Comparison of ENCODE assay signal across 21 cellular contexts in the genomic region with DNA sequence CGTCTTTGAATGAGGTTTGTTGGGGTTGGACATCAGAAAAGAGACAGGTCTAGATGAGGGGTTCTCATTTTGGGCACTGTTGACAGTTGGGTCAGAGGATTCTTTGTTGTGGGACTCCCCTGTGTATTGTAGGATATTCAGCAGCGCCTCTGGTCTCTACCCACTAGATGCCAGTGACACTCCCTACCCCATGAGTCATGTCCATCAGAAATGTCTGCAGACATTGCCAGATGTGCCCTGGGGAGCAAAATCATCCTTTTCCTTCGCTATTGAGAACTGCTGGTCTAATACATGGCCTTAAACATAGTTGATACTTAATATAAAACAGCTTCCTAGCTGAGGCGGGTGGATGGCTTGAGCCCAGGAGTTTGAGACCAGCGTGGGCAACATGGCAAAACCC. TPM values are rescaled to one million over a fixed set of nuclear protein-coding genes. Genes with fewer than 3 reads are reported as not detected.
DNase-seq lines count a peak whose midpoint lies in the region; ATAC-seq, FAIRE-seq and TF ChIP-seq lines count a peak whose summit lies in the region.
"Had no signal": no experiment of that assay in that cellular context is flagged by ENCODE, and none has a peak within 500 bp of the region (broad histone marks: within the 10 kb centered on the region; RNA-seq: fewer than 3 reads in every experiment).

No MANE protein-coding gene starts in this region.

- TF ChIP-seq CTCF in foreskin fibroblast (IDR thresholded peaks at IDR 0.05; ENCODE audit: low read depth, low read length) (no peak), type B pancreatic cell (conservative IDR thresholded peaks at IDR 0.05) (no peak), pancreas (IDR thresholded peaks at IDR 0.05) (no peak)

- no peaks in the 10 kb centered on the region for H3K36me3 ChIP-seq in pancreas
- H3K36me3 ChIP-seq: prostate gland, thyroid gland had no signal

- peaks cover 10% of the 10 kb centered on the region for H3K9me3 Mint-ChIP-seq in type B pancreatic cell
- H3K9me3 Mint-ChIP-seq: activated CD4-positive, alpha-beta T cell treated with anti-CD3 and anti-CD28 coated beads, Interleukin-2, amount 10 ng/mL, durations not matched to agents 24 days and 14 days; natural killer cell treated with Interleukin-12 subunit alpha and Interleukin-12 subunit beta and Interleukin-15 and Interleukin-18, amount 100 ng/mL, for 72 hours; stimulated activated effector memory CD8-positive, alpha-beta T cell treated with anti-CD3 and anti-CD28 coated beads, Interleukin-12 subunit alpha, Interleukin-12 subunit beta, amount 100 ng/mL, for 72 hours had no signal

- peak overlapping the region; percentile 47 for H3K4me3 Mint-ChIP-seq in type B pancreatic cell
- H3K4me3 Mint-ChIP-seq: activated CD4-positive, alpha-beta T cell treated with anti-CD3 and anti-CD28 coated beads, Interleukin-2, amount 10 ng/mL, durations not matched to agents 24 days and 14 days; CD4-positive, alpha-beta memory T cell; natural killer cell treated with Interleukin-12 subunit alpha and Interleukin-12 subunit beta and Interleukin-15 and Interleukin-18, amount 100 ng/mL, for 72 hours; stimulated activated effector memory CD8-positive, alpha-beta T cell treated with anti-CD3 and anti-CD28 coated beads, Interleukin-12 subunit alpha, Interleukin-12 subunit beta, amount 100 ng/mL, for 72 hours had no signal

- FAIRE-seq in pancreas (lab: Jason Lieb, UNC) = no peak
- FAIRE-seq: endometrium had no signal

- H3K27me3 Mint-ChIP-seq in type B pancreatic cell = no peaks in the 10 kb centered on the region
- H3K27me3 Mint-ChIP-seq: activated CD4-positive, alpha-beta T cell treated with anti-CD3 and anti-CD28 coated beads, Interleukin-2, amount 10 ng/mL, durations not matched to agents 24 days and 14 days; CD4-positive, alpha-beta memory T cell; natural killer cell treated with Interleukin-12 subunit alpha and Interleukin-12 subunit beta and Interleukin-15 and Interleukin-18, amount 100 ng/mL, for 72 hours had no signal

- H3K4me3 ChIP-seq in foreskin fibroblast (ENCODE audit: low read depth in 1 of 2, low read length in 2 of 2) (no peak overlapping the region), pancreas (no peak overlapping the region)
- H3K4me3 ChIP-seq: prostate gland, thyroid gland had no signal

- H3K36me3 Mint-ChIP-seq in type B pancreatic cell = peaks cover 10% of the 10 kb centered on the region

- peaks cover 5 to 47% (median 13%) of the 10 kb centered on the region in 3 donors for H3K4me1 ChIP-seq in pancreas
- H3K4me1 ChIP-seq: prostate gland had no signal

- no peaks in the 10 kb centered on the region for H3K9me3 ChIP-seq in pancreas
- H3K9me3 ChIP-seq: prostate gland, thyroid gland had no signal

- no peak overlapping the region for H3K27ac Mint-ChIP-seq in type B pancreatic cell
- H3K27ac Mint-ChIP-seq: activated CD4-positive, alpha-beta T cell treated with anti-CD3 and anti-CD28 coated beads, Interleukin-2, amount 10 ng/mL, durations not matched to agents 24 days and 14 days; stimulated activated effector memory CD8-positive, alpha-beta T cell treated with anti-CD3 and anti-CD28 coated beads, Interleukin-12 subunit alpha, Interleukin-12 subunit beta, amount 100 ng/mL, for 72 hours had no signal

- ATAC-seq in HG03571 (IDR thresholded peaks at IDR 0.05; ENCODE audit: unreplicated experiment) (no peak), pancreas (no peak)
- ATAC-seq: natural killer cell treated with Interleukin-12 subunit alpha and Interleukin-12 subunit beta and Interleukin-15 and Interleukin-18, amount 100 ng/mL, for 72 hours; stimulated activated effector memory CD8-positive, alpha-beta T cell treated with anti-CD3 and anti-CD28 coated beads, Interleukin-12 subunit alpha, Interleukin-12 subunit beta, amount 100 ng/mL, for 72 hours had no signal

- H3K4me1 Mint-ChIP-seq in type B pancreatic cell (ENCODE audit: unreplicated experiment) = peaks cover 11% of the 10 kb centered on the region

- DNase-seq in GM04504 (ENCODE audit: low read depth) (peak; percentile 2), RPMI7951 (ENCODE audit: low read depth) (peak; percentile 76), foreskin fibroblast (peak; percentile 31 to 63), type B pancreatic cell (ENCODE audit: extremely low spot score, unreplicated experiment) (no peak), pancreas (no peak), NCI-H526 (lab: John Stamatoyannopoulos, UW) (no peak)
- DNase-seq: activated CD4-positive, alpha-beta T cell treated with anti-CD3 and anti-CD28 coated beads, Interleukin-2, amount 10 ng/mL, durations not matched to agents 24 days and 14 days; activated CD8-positive, alpha-beta memory T cell treated with anti-CD3 and anti-CD28 coated beads, Interleukin-2, amount 50 U/mL, for 48 hours; activated gamma-delta T cell treated with Interleukin-2 at 50 U/mL for 16 hours; anterior cingulate cortex; CD4-positive, alpha-beta memory T cell; NCI-H2081 treated with DMSO at 0.1 percent for 48 hours; NCI-H69; OCI-M1; stimulated activated CD4-positive, alpha-beta T cell treated with anti-CD3 and anti-CD28 coated beads, Interleukin-12 subunit alpha, Interleukin-12 subunit beta, amount 100 ng/mL, for 4 hours; thyroid gland had no signal

- peak overlapping the region in 2 of 4 donors; percentile 23 to 28 for H3K27ac ChIP-seq in pancreas
- H3K27ac ChIP-seq: prostate gland, thyroid gland had no signal

- H3K27me3 ChIP-seq in pancreas = no peaks in the 10 kb centered on the region
- H3K27me3 ChIP-seq: thyroid gland had no signal

- intact Hi-C loops in pancreas (cut with DNase I) = no loop called here

- WGBS in pancreas, 2 donors = 43 to 45% methylated on average over 5 of the region's 5 CpGs

RNA-seq across cellular contexts. Expression of a gene that starts 3.1 kb away (rescaled TPM):
- total RNA-seq in RPMI7951 (2014; rRNA removed; shearing (Covaris generic)) = 3.1 and 3.5 TPM in 2 replicates
- 21.1 and 32.1 TPM in 2 replicates for total RNA-seq in type B pancreatic cell (ENCODE audit: low replicate concordance)
- 10 to 100 TPM; 21.5 to 50.2 (median 29.1) TPM for total RNA-seq in pancreas
- 10 to 100 TPM; 26.0 to 30.4 TPM for polyA plus RNA-seq in pancreas

RNA-seq across cellular contexts. Expression of a gene that starts 56.0 kb away (rescaled TPM):
- 10.6 and 14.8 TPM in 2 replicates for total RNA-seq in RPMI7951 (2014; rRNA removed; shearing (Covaris generic))
- total RNA-seq in type B pancreatic cell (ENCODE audit: low replicate concordance) (35.4 and 42.3 TPM in 2 replicates), pancreas (10 to 100 TPM in 5 of 6 donors, 1 to 10 TPM in 1; 9.7 to 19.3 (median 14.3) TPM)
- polyA plus RNA-seq in pancreas = 10 to 100 TPM; 28.6 to 38.9 TPM

Comparison
In these comparisons a context has a peak if more than half of its experiments do, and no peak if none do; other contexts are left out.
1. DNase-seq: peak in GM04504 (single experiment), RPMI7951 (single experiment) and foreskin fibroblast (2 of 2); none in type B pancreatic cell (single experiment), pancreas (0 of 6) and NCI-H526 (0 of 2).